Comparison of ENCODE assay signal across 8 cellular contexts in the genomic region with DNA sequence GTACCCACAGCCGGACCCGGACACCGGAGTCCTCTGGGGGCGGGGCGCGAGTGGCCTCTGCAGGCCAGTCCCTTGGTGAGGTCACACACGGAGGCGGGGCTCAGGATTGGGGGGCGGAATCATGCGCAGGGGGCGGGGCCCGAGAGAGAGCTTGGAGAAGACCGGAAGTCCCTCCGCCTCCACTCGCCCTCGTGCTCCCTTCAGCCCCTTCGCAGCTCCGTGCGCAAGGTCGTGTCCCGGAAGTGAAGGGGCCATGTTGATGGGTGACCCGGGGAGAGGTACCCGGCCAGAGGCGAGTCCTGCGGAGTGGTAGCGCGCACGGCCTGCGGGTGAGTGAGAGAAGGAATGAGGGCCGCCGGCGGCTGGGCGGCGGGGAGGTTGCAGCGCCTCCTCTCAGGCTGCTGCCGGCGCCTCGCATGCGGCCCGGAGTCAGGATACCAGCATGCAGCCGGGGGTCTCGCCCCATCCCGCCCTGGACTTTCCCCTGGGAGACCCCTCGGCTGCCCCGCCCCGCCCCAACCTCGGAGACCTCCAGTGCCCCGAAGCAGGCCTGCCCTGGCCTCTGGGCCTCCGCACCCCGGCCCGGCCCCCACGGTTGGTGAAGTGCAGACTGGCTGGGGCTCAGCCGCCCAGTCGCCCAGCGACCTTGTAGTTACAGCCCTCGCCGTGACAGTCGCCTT. TPM values are rescaled to one million over a fixed set of nuclear protein-coding genes. Genes with fewer than 3 reads are reported as not detected.
A peak's percentile ranks its signal among the peaks of the same experiment; 100 is the strongest.
DNase-seq lines count a peak whose midpoint lies in the region; ATAC-seq and TF ChIP-seq lines count a peak whose summit lies in the region.

A gene (plus strand): TSS at position 182 of the 680 bp plus-strand sequence. CDS start 9,005 bp downstream, outside the sequence.

- H3K27ac Mint-ChIP-seq in activated naive CD4-positive, alpha-beta T cell treated with anti-CD3 and anti-CD28 coated beads, Interleukin-2, amount 50 U/mL, for 72 hours: peak within 1 kb of the TSS; percentile 92 to 95
- peak within 1 kb of the TSS; percentile 86 for H3K27ac Mint-ChIP-seq in osteocyte (ENCODE audit: unreplicated experiment)

- no peaks in the 10 kb centered on the region for H3K9me3 Mint-ChIP-seq in activated naive CD4-positive, alpha-beta T cell treated with anti-CD3 and anti-CD28 coated beads, Interleukin-2, amount 50 U/mL, for 72 hours
- no peaks in the 10 kb centered on the region for H3K9me3 Mint-ChIP-seq in osteocyte (ENCODE audit: unreplicated experiment)

- H3K36me3 ChIP-seq in thoracic aorta: peaks cover 28% of the 10 kb centered on the region

- peak; percentile 98 to 99 for ATAC-seq in activated naive CD4-positive, alpha-beta T cell treated with anti-CD3 and anti-CD28 coated beads, Interleukin-2, amount 50 U/mL, for 72 hours
- peak; percentile 89 for ATAC-seq in thoracic aorta (ENCODE audit: insufficient number of reproducible peaks, low FRiP score, low read depth)

- DNase-seq in GM04503 (ENCODE audit: low read depth) (peak; percentile 73), HFF-Myc (ENCODE audit: extremely low read depth, low read depth) (peak; percentile 87), NCI-H1048 (lab: John Stamatoyannopoulos, UW) (peak; percentile 87), SKM-1 treated with dmso at 0.1 percent for 144 hours (lab: John Stamatoyannopoulos, UW; ENCODE audit: unreplicated experiment) (peak; percentile 94), glomerular visceral epithelial cell (ENCODE audit: extremely low spot score) (peak; percentile 94), osteocyte (ENCODE audit: extremely low spot score, unreplicated experiment) (peak; percentile 96), thoracic aorta (ENCODE audit: low spot score) (peak; percentile 97)
- DNase-seq in activated naive CD4-positive, alpha-beta T cell treated with anti-CD3 and anti-CD28 coated beads, Interleukin-2, amount 50 U/mL, for 72 hours (ENCODE audit: low spot score in 2 of 2): peak; percentile 92 to 95

- peaks cover 19% of the 10 kb centered on the region for H3K4me1 Mint-ChIP-seq in osteocyte (ENCODE audit: unreplicated experiment)

- peak within 1 kb of the TSS; percentile 99 for H3K4me3 Mint-ChIP-seq in osteocyte (ENCODE audit: unreplicated experiment)

- no peaks in the 10 kb centered on the region for H3K27me3 Mint-ChIP-seq in osteocyte (ENCODE audit: unreplicated experiment)

- H3K36me3 Mint-ChIP-seq in activated naive CD4-positive, alpha-beta T cell treated with anti-CD3 and anti-CD28 coated beads, Interleukin-2, amount 50 U/mL, for 72 hours: peaks cover 22 to 44% of the 10 kb centered on the region in 2 donors
- H3K36me3 Mint-ChIP-seq in osteocyte (ENCODE audit: unreplicated experiment): peaks cover 22% of the 10 kb centered on the region

- no peaks in the 10 kb centered on the region for H3K9me3 ChIP-seq in thoracic aorta

- TF ChIP-seq CTCF in HFF-Myc (IDR thresholded peaks at IDR 0.05; ENCODE audit: low read depth, low read length, missing control alignments) (no peak), osteocyte (IDR thresholded peaks at IDR 0.05) (peak; percentile 28), thoracic aorta (IDR thresholded peaks at IDR 0.05) (no peak)

- peak within 1 kb of the TSS; percentile 72 to 86 for H3K27ac ChIP-seq in thoracic aorta

- H3K27me3 ChIP-seq in thoracic aorta (replicated peaks; ENCODE audit: insufficient read depth): no peaks in the 10 kb centered on the region

- H3K4me1 ChIP-seq in thoracic aorta (ENCODE audit: control insufficient read depth in 1 of 2, low read depth in 2 of 2): peaks cover 17 to 30% of the 10 kb centered on the region in 2 donors

- peak within 1 kb of the TSS; percentile 99 for H3K4me3 ChIP-seq in HFF-Myc (replicated peaks; ENCODE audit: low read depth, low read length)
- peak within 1 kb of the TSS; percentile 75 for H3K4me3 ChIP-seq in thoracic aorta

RNA-seq across cellular contexts. Expression of the gene that starts here (rescaled TPM):
- total RNA-seq in activated naive CD4-positive, alpha-beta T cell treated with anti-CD3 and anti-CD28 coated beads, Interleukin-2, amount 50 U/mL, for 72 hours: 10 to 100 TPM; 37.5 to 52.2 TPM
- total RNA-seq in osteocyte (24.8 and 25.8 TPM in 2 replicates), thoracic aorta (10 to 100 TPM; 18.8 to 36.9 TPM)

Comparison
In these comparisons a context has a peak if more than half of its experiments do, and no peak if none do; other contexts are left out.
1. Peak in every context shown above with its lines: DNase-seq, ATAC-seq, H3K4me3 ChIP-seq and H3K27ac ChIP-seq.